ENCODE assay signal across 8 cellular contexts in the genomic region with DNA sequence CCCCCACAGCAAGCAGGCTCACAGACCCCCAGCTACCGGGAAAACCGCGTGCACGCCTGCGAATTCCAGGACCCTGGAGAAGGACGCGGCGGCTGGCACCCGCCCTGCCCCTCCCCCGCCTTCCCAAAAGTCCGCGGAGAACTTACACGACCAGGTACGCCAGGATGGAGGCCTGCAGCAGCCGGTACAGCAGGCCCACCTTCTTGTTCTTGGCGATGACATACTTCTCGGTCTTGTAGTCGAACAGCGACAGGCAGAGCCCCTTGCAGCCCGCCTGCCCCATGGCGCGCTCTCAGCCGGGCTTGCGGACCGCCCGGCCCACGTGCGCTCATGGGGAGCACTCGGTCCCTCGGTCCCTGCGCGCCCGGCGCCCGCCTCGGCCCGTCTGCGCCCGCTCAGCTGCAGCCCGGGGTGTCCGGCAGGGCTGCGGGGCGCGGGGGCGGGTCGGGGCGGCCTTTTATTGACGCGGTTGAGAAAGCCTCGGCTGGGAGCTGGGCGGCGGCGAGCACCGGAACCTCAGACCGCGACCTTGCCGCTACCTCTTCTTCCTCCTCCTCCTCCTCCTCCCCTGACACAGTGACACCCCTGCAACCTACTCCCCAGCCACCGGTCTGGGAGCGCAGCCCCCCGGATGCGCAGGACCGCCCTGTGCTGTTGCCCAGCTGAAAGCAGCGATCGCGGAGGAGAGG. TPM values are rescaled to one million over a fixed set of nuclear protein-coding genes. Genes with fewer than 3 reads are reported as not detected.
A peak's percentile ranks its signal among the peaks of the same experiment; 100 is the strongest.
DNase-seq lines count a peak whose midpoint lies in the region; ATAC-seq and TF ChIP-seq lines count a peak whose summit lies in the region.

A gene with protein sequence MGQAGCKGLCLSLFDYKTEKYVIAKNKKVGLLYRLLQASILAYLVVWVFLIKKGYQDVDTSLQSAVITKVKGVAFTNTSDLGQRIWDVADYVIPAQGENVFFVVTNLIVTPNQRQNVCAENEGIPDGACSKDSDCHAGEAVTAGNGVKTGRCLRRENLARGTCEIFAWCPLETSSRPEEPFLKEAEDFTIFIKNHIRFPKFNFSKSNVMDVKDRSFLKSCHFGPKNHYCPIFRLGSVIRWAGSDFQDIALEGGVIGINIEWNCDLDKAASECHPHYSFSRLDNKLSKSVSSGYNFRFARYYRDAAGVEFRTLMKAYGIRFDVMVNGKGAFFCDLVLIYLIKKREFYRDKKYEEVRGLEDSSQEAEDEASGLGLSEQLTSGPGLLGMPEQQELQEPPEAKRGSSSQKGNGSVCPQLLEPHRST (minus strand): TSS at position 433 of the 689 bp plus-strand sequence. CDS start 150 bp downstream, at position 283.

- peak in 2 of 3 donors; percentile 41 to 77 for DNase-seq in CD4-positive, CD25-positive, alpha-beta regulatory T cell
- DNase-seq in HL-60 (ENCODE audit: low read depth in 1 of 2, low spot score in 1 of 2) (peak; percentile 38), tibial nerve (ENCODE audit: low spot score in 2 of 2) (no peak), NCI-H128 (lab: John Stamatoyannopoulos, UW; ENCODE audit: unreplicated experiment) (no peak), foreskin melanocyte (no peak)
- DNase-seq in activated CD4-positive, CD25-positive, alpha-beta regulatory T cell treated with anti-CD3 and anti-CD28 coated beads, Interleukin-2, amount 50 U/mL, for 72 hours = peak; percentile 65
- no peak for DNase-seq in effector memory CD4-positive, alpha-beta T cell

- no peaks in the 10 kb centered on the region for H3K27me3 ChIP-seq in CD4-positive, CD25-positive, alpha-beta regulatory T cell (ENCODE audit: control insufficient read depth, insufficient read depth, low read length)
- H3K27me3 ChIP-seq in HL-60 (ENCODE audit: insufficient read depth, poor library complexity, severe bottlenecking) = no peaks in the 10 kb centered on the region
- H3K27me3 ChIP-seq in effector memory CD4-positive, alpha-beta T cell (replicated peaks; ENCODE audit: control insufficient read depth, insufficient read depth, low read length, poor library complexity, severe bottlenecking) = no peaks in the 10 kb centered on the region
- peaks cover 0 to 46% of the 10 kb centered on the region in 2 donors for H3K27me3 ChIP-seq in muscle layer of colon (ENCODE audit: control insufficient read depth in 1 of 2, insufficient read depth in 2 of 2, low read length in 2 of 2)
- peaks cover 0 to 64% of the 10 kb centered on the region in 2 donors for H3K27me3 ChIP-seq in tibial nerve

- H3K9ac ChIP-seq in muscle layer of colon (ENCODE audit: low read length) = no peak within 1 kb of the TSS

- H3K27ac ChIP-seq in CD4-positive, CD25-positive, alpha-beta regulatory T cell (ENCODE audit: insufficient read depth, low read length, poor library complexity, severe bottlenecking) = peak within 1 kb of the TSS; percentile 5
- H3K27ac ChIP-seq in HL-60 (replicated peaks) (no peak within 1 kb of the TSS), muscle layer of colon (ENCODE audit: low read depth, low read length) (no peak within 1 kb of the TSS), tibial nerve (peak within 1 kb of the TSS in 1 of 4 donors; percentile 9)
- H3K27ac ChIP-seq in effector memory CD4-positive, alpha-beta T cell (ENCODE audit: insufficient read depth, low read length, poor library complexity, severe bottlenecking) = peak within 1 kb of the TSS; percentile 13

- whole genome bisulfite sequencing in tibial nerve, 2 donors = 0 to 1% methylated on average over 29 to 41 of the region's 65 CpGs

- ATAC-seq in CD4-positive, CD25-positive, alpha-beta regulatory T cell (ENCODE audit: low read depth in 2 of 2) = peak; percentile 60 to 63

- H3K4me3 Mint-ChIP-seq in CD4-positive, CD25-positive, alpha-beta regulatory T cell = peak within 1 kb of the TSS; percentile 88 to 98 (median 94)

- H3K27ac Mint-ChIP-seq in CD4-positive, CD25-positive, alpha-beta regulatory T cell = peak within 1 kb of the TSS; percentile 41 to 95 (median 74)

- no peak for TF ChIP-seq POLR2A in tibial nerve (IDR thresholded peaks at IDR 0.05)

- TF ChIP-seq EP300 in tibial nerve (IDR thresholded peaks at IDR 0.05) = no peak

- H3K9me3 ChIP-seq in CD4-positive, CD25-positive, alpha-beta regulatory T cell (ENCODE audit: control insufficient read depth in 2 of 2, low read length in 2 of 2) = no peaks in the 10 kb centered on the region
- no peaks in the 10 kb centered on the region for H3K9me3 ChIP-seq in effector memory CD4-positive, alpha-beta T cell (ENCODE audit: control insufficient read depth, low read length)
- H3K9me3 ChIP-seq in muscle layer of colon (ENCODE audit: low read length) (peaks cover 5% of the 10 kb centered on the region), tibial nerve (peaks cover 0 to 15% (median 0%) of the 10 kb centered on the region in 4 donors)

- H3K4me1 Mint-ChIP-seq in CD4-positive, CD25-positive, alpha-beta regulatory T cell = peaks cover 0 to 39% (median 14%) of the 10 kb centered on the region in 4 donors

- H3K4me3 ChIP-seq in CD4-positive, CD25-positive, alpha-beta regulatory T cell (ENCODE audit: low read depth, low read length) = peak within 1 kb of the TSS; percentile 51
- H3K4me3 ChIP-seq in HL-60 (replicated peaks; ENCODE audit: insufficient read depth, low read length) = peak within 1 kb of the TSS; percentile 40
- H3K4me3 ChIP-seq in effector memory CD4-positive, alpha-beta T cell (ENCODE audit: insufficient read depth, low read depth, low read length, poor library complexity, severe bottlenecking) = peak within 1 kb of the TSS; percentile 72
- peak within 1 kb of the TSS; percentile 32 to 38 for H3K4me3 ChIP-seq in muscle layer of colon (ENCODE audit: low read depth in 1 of 2, low read length in 2 of 2)
- peak within 1 kb of the TSS; percentile 12 to 60 (median 38) for H3K4me3 ChIP-seq in tibial nerve

- peaks cover 6% of the 10 kb centered on the region for H3K36me3 ChIP-seq in CD4-positive, CD25-positive, alpha-beta regulatory T cell (ENCODE audit: control insufficient read depth, insufficient read depth, low read length)
- H3K36me3 ChIP-seq in effector memory CD4-positive, alpha-beta T cell (ENCODE audit: control insufficient read depth, insufficient read depth, low read length) = peaks cover 7% of the 10 kb centered on the region
- H3K36me3 ChIP-seq in muscle layer of colon (ENCODE audit: insufficient read depth, low read length) (no peaks in the 10 kb centered on the region), tibial nerve (no peaks in the 10 kb centered on the region)

- H3K36me3 Mint-ChIP-seq in CD4-positive, CD25-positive, alpha-beta regulatory T cell = no peaks in the 10 kb centered on the region

- H3K4me1 ChIP-seq in CD4-positive, CD25-positive, alpha-beta regulatory T cell (ENCODE audit: control insufficient read depth, insufficient read depth, low read length, poor library complexity, severe bottlenecking) = peaks cover 21% of the 10 kb centered on the region
- peaks cover 12% of the 10 kb centered on the region for H3K4me1 ChIP-seq in effector memory CD4-positive, alpha-beta T cell (ENCODE audit: control insufficient read depth, insufficient read depth, low read length, poor library complexity, severe bottlenecking)
- H3K4me1 ChIP-seq in muscle layer of colon (ENCODE audit: insufficient read depth, low read length) (no peaks in the 10 kb centered on the region), tibial nerve (peaks cover 0 to 24% (median 0%) of the 10 kb centered on the region in 4 donors)

- no peaks in the 10 kb centered on the region for H3K9me3 Mint-ChIP-seq in CD4-positive, CD25-positive, alpha-beta regulatory T cell

- TF ChIP-seq CTCF in HL-60 (IDR thresholded peaks at IDR 0.05; ENCODE audit: insufficient read depth, low read length) (no peak), tibial nerve (IDR thresholded peaks at IDR 0.05) (no peak)

- peaks cover 6% of the 10 kb centered on the region for H3K27me3 Mint-ChIP-seq in CD4-positive, CD25-positive, alpha-beta regulatory T cell

RNA-seq across cellular contexts. Expression of the gene that starts here (rescaled TPM):
- 16.7 TPM for total RNA-seq in CD4-positive, CD25-positive, alpha-beta regulatory T cell
- 10 to 100 TPM; 11.8 to 21.0 (median 14.5) TPM for polyA plus RNA-seq in CD4-positive, CD25-positive, alpha-beta regulatory T cell
- under 1 TPM in 1 of 4 donors, not detected in 3; 0.42 TPM for total RNA-seq in tibial nerve

Comparison
In these comparisons a context has a peak if more than half of its experiments do, and no peak if none do; other contexts are left out.
1. DNase-seq: peak in CD4-positive, CD25-positive, alpha-beta regulatory T cell (2 of 3), HL-60 (2 of 2) and activated CD4-positive, CD25-positive, alpha-beta regulatory T cell treated with anti-CD3 and anti-CD28 coated beads, Interleukin-2, amount 50 U/mL, for 72 hours (single experiment); none in effector memory CD4-positive, alpha-beta T cell (0 of 3), tibial nerve (0 of 2), NCI-H128 (single experiment) and foreskin melanocyte (single experiment).
2. H3K27ac ChIP-seq: peak in CD4-positive, CD25-positive, alpha-beta regulatory T cell (single experiment) and effector memory CD4-positive, alpha-beta T cell (single experiment); none in HL-60 (single experiment) and muscle layer of colon (single experiment).
3. Peak in every context shown above with its lines, with median percentiles within 50 percentile points of each other: H3K4me3 ChIP-seq.